In the genomic region with DNA sequence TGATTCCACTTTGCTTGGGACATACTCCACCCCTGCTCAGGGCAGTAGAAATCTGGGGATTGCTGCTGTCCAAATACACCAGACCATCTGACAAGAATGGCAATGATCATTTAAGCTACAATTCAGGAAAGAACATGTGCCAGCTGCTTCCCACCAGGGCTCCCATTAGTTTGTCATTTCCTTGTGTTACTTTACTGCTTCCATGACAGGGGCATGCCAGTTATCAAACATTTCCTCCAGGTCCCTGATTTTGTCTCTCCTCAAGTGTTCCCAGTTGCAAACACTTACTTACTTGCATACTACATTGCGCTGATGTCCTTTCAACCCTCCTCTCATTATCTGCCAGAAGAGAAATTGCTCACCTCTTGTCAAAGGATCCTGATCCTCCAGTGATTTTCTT, we compare ENCODE assay signal across 3 cellular contexts.
"Had no signal": no experiment of that assay in that cellular context is flagged by ENCODE, and none has a peak within 500 bp of the region (broad histone marks: within the 10 kb centered on the region; RNA-seq: fewer than 3 reads in every experiment).

No MANE protein-coding gene starts in this region.

- H3K4me3 ChIP-seq: GM12878 had no signal

- DNase-seq: GDM1, GF-D8 had no signal

- ATAC-seq: GM12878 had no signal
